Comparison of ENCODE assay signal across 10 cellular contexts in the genomic region with DNA sequence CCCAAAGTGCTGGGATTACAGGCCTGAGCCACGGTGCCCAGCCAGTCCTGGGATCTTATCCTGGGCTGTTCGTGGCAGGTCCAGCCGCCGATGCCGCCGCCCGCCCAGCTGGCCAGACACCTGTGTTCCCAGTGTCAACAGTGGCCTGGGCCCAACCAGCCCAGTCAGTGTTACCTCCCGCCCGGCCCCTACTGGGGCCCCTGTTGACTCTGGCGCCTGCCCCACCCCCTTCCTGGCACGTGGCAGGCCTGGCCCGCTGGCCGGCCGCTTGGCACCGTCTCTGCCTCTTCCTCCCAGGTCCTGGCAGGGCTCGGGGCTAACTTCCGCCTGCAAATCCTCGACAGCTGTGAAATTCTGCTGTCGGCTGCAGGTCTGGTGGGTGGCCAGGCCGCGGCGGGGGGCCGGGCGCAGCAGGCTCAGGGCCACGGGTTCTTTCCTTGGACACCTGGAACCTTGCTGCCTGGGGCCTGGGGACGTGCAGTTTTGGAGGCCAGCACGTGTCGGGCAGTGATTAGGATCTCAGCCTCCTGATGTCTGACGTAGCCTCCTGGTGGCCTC. TPM values are rescaled to one million over a fixed set of nuclear protein-coding genes. Genes with fewer than 3 reads are reported as not detected.
DNase-seq lines count a peak whose midpoint lies in the region; ATAC-seq and TF ChIP-seq lines count a peak whose summit lies in the region.
"Had no signal": no experiment of that assay in that cellular context is flagged by ENCODE, and none has a peak within 500 bp of the region (broad histone marks: within the 10 kb centered on the region; RNA-seq: fewer than 3 reads in every experiment).

No MANE protein-coding gene starts in this region.

- no peaks in the 10 kb centered on the region for H3K9me3 ChIP-seq in RWPE2 (ENCODE audit: severe bottlenecking)
- H3K9me3 ChIP-seq in gastroesophageal sphincter, result no peaks in the 10 kb centered on the region

- no peak for TF ChIP-seq EP300 in gastroesophageal sphincter (IDR thresholded peaks at IDR 0.05)

- DNase-seq in COLO668 (lab: John Stamatoyannopoulos, UW; ENCODE audit: unreplicated experiment), result peak; percentile 95
- DNase-seq in RWPE2 (ENCODE audit: low spot score), result no peak
- DNase-seq in pons (ENCODE audit: low spot score), result peak; percentile 69
- DNase-seq in activated T-cell treated with anti-CD3 and anti-CD28 coated beads, Interleukin-2, amount 50 U/mL, for 48 hours, result no peak
- no peak for DNase-seq in stimulated activated CD8-positive, alpha-beta memory T cell treated with anti-CD3 and anti-CD28 coated beads, Interleukin-4, amount 100 ng/mL, for 48 hours
- DNase-seq: activated naive CD8-positive, alpha-beta T cell treated with anti-CD3 and anti-CD28 coated beads, Interleukin-2, amount 10 ng/mL, durations not matched to agents 7 days and 5 days; stimulated activated CD4-positive, alpha-beta T cell treated with anti-CD3 and anti-CD28 coated beads, Interleukin-1b, Interleukin-23, amount 100 ng/mL, for 48 hours had no signal

- ATAC-seq in RWPE2 (ENCODE audit: low read depth) (peak; percentile 60), gastroesophageal sphincter (peak; percentile 90), HG02852 (IDR thresholded peaks at IDR 0.05; ENCODE audit: unreplicated experiment) (no peak), HG03442 (IDR thresholded peaks at IDR 0.05; ENCODE audit: unreplicated experiment) (no peak)

- H3K4me3 ChIP-seq in RWPE2 (ENCODE audit: severe bottlenecking), result no peak overlapping the region
- H3K4me3 ChIP-seq in gastroesophageal sphincter, result no peak overlapping the region

- H3K27me3 ChIP-seq in RWPE2 (ENCODE audit: insufficient read depth, poor library complexity, severe bottlenecking), result no peaks in the 10 kb centered on the region
- H3K27me3 ChIP-seq in gastroesophageal sphincter, result no peaks in the 10 kb centered on the region

- H3K4me1 ChIP-seq in RWPE2 (ENCODE audit: insufficient read depth, poor library complexity, severe bottlenecking), result peaks cover 13% of the 10 kb centered on the region
- H3K4me1 ChIP-seq in gastroesophageal sphincter, result peaks cover 0 to 47% (median 30%) of the 10 kb centered on the region in 3 donors

- TF ChIP-seq POLR2A in gastroesophageal sphincter (IDR thresholded peaks at IDR 0.05), result no peak

- H3K36me3 ChIP-seq in RWPE2 (ENCODE audit: low read depth), result peaks cover 4% of the 10 kb centered on the region; the same call in 1 of the 2 replicates
- peaks cover 0 to 3% of the 10 kb centered on the region in 2 donors for H3K36me3 ChIP-seq in gastroesophageal sphincter

- 4 to 15% methylated on average over 4 to 9 of the region's 29 CpGs for WGBS in gastroesophageal sphincter (ENCODE audit: low coverage in 1 of 2), 2 donors

- H3K27ac ChIP-seq in RWPE2 (ENCODE audit: poor library complexity, severe bottlenecking) (peak overlapping the region; percentile 34), gastroesophageal sphincter (peak overlapping the region in 3 of 4 donors; percentile 80 to 81 (median 81))

- TF ChIP-seq CTCF in RWPE2 (IDR thresholded peaks at IDR 0.05; ENCODE audit: poor library complexity, severe bottlenecking) (no peak), gastroesophageal sphincter (IDR thresholded peaks at IDR 0.05) (peak in 1 of 4 experiments; percentile 15)

RNA-seq across cellular contexts. Expression of a gene that starts 9.1 kb away (rescaled TPM):
- total RNA-seq in gastroesophageal sphincter, result 1 to 10 TPM; 3.6 to 6.2 (median 4.9) TPM

RNA-seq across cellular contexts. Expression of a gene that starts 17.8 kb away (rescaled TPM):
- total RNA-seq in gastroesophageal sphincter, result not detected

RNA-seq across cellular contexts. Expression of a gene that starts 21.9 kb away (rescaled TPM):
- 10 to 100 TPM; 23.7 to 44.9 (median 32.9) TPM for total RNA-seq in gastroesophageal sphincter

RNA-seq across cellular contexts. Expression of a gene that starts 41.7 kb away (rescaled TPM):
- total RNA-seq in gastroesophageal sphincter, result not detected
- total RNA-seq: activated naive CD8-positive, alpha-beta T cell treated with anti-CD3 and anti-CD28 coated beads, Interleukin-2, amount 10 ng/mL, durations not matched to agents 7 days and 5 days had no signal

RNA-seq across cellular contexts. Expression of a gene that starts 42.0 kb away (rescaled TPM):
- total RNA-seq in gastroesophageal sphincter, result 10 to 100 TPM; 20.2 to 40.3 (median 28.1) TPM

Comparison
In these comparisons a context has a peak if more than half of its experiments do, and no peak if none do; other contexts are left out.
1. DNase-seq: peak in COLO668 (single experiment) and pons (single experiment); none in RWPE2 (single experiment), activated T-cell treated with anti-CD3 and anti-CD28 coated beads, Interleukin-2, amount 50 U/mL, for 48 hours (0 of 2) and stimulated activated CD8-positive, alpha-beta memory T cell treated with anti-CD3 and anti-CD28 coated beads, Interleukin-4, amount 100 ng/mL, for 48 hours (single experiment).
2. ATAC-seq: peak in RWPE2 (single experiment) and gastroesophageal sphincter (single experiment); none in HG02852 (single experiment) and HG03442 (single experiment).